Comparison of ENCODE assay signal across 11 cellular contexts in genomic region chr3:128549283-128550112, GRCh38. TPM values are rescaled to one million over a fixed set of nuclear protein-coding genes. Genes with fewer than 3 reads are reported as not detected.
DNase-seq lines count a peak whose midpoint lies in the region; ATAC-seq and TF ChIP-seq lines count a peak whose summit lies in the region.
"Had no signal": no experiment of that assay in that cellular context is flagged by ENCODE, and none has a peak within 500 bp of the region (broad histone marks: within the 10 kb centered on the region; RNA-seq: fewer than 3 reads in every experiment).

No MANE protein-coding gene starts in this region.

- no peaks in the 10 kb centered on the region for H3K36me3 Mint-ChIP-seq in activated naive CD4-positive, alpha-beta T cell treated with anti-CD3 and anti-CD28 coated beads, Interleukin-2, amount 10 ng/mL, durations not matched to agents 7 days and 5 days

- peak overlapping the region; percentile 45 for H3K27ac Mint-ChIP-seq in activated naive CD4-positive, alpha-beta T cell treated with anti-CD3 and anti-CD28 coated beads, Interleukin-2, amount 10 ng/mL, durations not matched to agents 7 days and 5 days

- no peaks in the 10 kb centered on the region for H3K36me3 ChIP-seq in mesodermal cell (ENCODE audit: control insufficient read depth, insufficient read depth, low read length)
- no peaks in the 10 kb centered on the region for H3K36me3 ChIP-seq in aorta (ENCODE audit: control insufficient read depth in 1 of 2, insufficient read depth in 2 of 2, low read length in 1 of 2)

- no peaks in the 10 kb centered on the region for H3K27me3 ChIP-seq in aorta (ENCODE audit: control insufficient read depth in 1 of 2, insufficient read depth in 2 of 2, low read length in 1 of 2)

- H3K4me1 Mint-ChIP-seq in activated naive CD4-positive, alpha-beta T cell treated with anti-CD3 and anti-CD28 coated beads, Interleukin-2, amount 10 ng/mL, durations not matched to agents 7 days and 5 days = no peaks in the 10 kb centered on the region

- peaks cover 44% of the 10 kb centered on the region for H3K4me1 ChIP-seq in mesodermal cell (ENCODE audit: control insufficient read depth, insufficient read depth, low read length, poor library complexity, severe bottlenecking)
- H3K4me1 ChIP-seq in aorta (ENCODE audit: control insufficient read depth in 1 of 2, insufficient read depth in 2 of 2, low read length in 2 of 2) = no peaks in the 10 kb centered on the region

- intact Hi-C loops in aorta (cut with DNase I) = no loop called here

- TF ChIP-seq CTCF in epithelial cell of esophagus (IDR thresholded peaks at IDR 0.05; ENCODE audit: insufficient read depth, low read depth, low read length, missing control alignments) = no peak

- H3K4me3 ChIP-seq in epithelial cell of esophagus (ENCODE audit: low read length) (no peak overlapping the region), mesodermal cell (ENCODE audit: extremely low read depth, insufficient read depth, low read length, poor library complexity, severe bottlenecking) (no peak overlapping the region), aorta (ENCODE audit: low read length in 2 of 2) (no peak overlapping the region)

- peaks cover 67% of the 10 kb centered on the region for H3K27me3 Mint-ChIP-seq in activated naive CD4-positive, alpha-beta T cell treated with anti-CD3 and anti-CD28 coated beads, Interleukin-2, amount 10 ng/mL, durations not matched to agents 7 days and 5 days

- H3K27ac ChIP-seq in mesodermal cell (ENCODE audit: low read depth, low read length, severe bottlenecking) (peak overlapping the region; percentile 66), aorta (ENCODE audit: low read depth in 1 of 2, low read length in 2 of 2) (no peak overlapping the region)
- H3K27ac ChIP-seq: HL-60 had no signal

- H3K4me3 Mint-ChIP-seq in activated naive CD4-positive, alpha-beta T cell treated with anti-CD3 and anti-CD28 coated beads, Interleukin-2, amount 10 ng/mL, durations not matched to agents 7 days and 5 days = no peak overlapping the region

- no peaks in the 10 kb centered on the region for H3K9me3 Mint-ChIP-seq in activated naive CD4-positive, alpha-beta T cell treated with anti-CD3 and anti-CD28 coated beads, Interleukin-2, amount 10 ng/mL, durations not matched to agents 7 days and 5 days

- CTCF ChIA-PET in activated naive CD4-positive, alpha-beta T cell treated with anti-CD3 and anti-CD28 coated beads, Interleukin-2, amount 10 ng/mL, durations not matched to agents 7 days and 5 days (lab: Charles Lee) = no interaction called here

- ATAC-seq in aorta (ENCODE audit: low FRiP score) (peak; percentile 82), HG02870 (IDR thresholded peaks at IDR 0.05; ENCODE audit: unreplicated experiment) (no peak)
- ATAC-seq: Panc1 had no signal

- no peak for DNase-seq in activated naive CD4-positive, alpha-beta T cell treated with anti-CD3 and anti-CD28 coated beads, Interleukin-2, amount 10 ng/mL, durations not matched to agents 7 days and 5 days
- DNase-seq in activated naive CD4-positive, alpha-beta T cell treated with anti-CD3 and anti-CD28 coated beads, Interleukin-2, amount 50 U/mL, for 16 hours = no peak
- peak; percentile 75 for DNase-seq in epithelial cell of esophagus (ENCODE audit: low read depth)
- DNase-seq in aorta = peak; percentile 85 to 89
- DNase-seq in SIG-M5 treated with dmso at 0.1 percent for 504 hours (lab: John Stamatoyannopoulos, UW; ENCODE audit: unreplicated experiment) = no peak
- DNase-seq in NCI-H510A (lab: John Stamatoyannopoulos, UW) = no peak
- DNase-seq: AML-193 had no signal

- no peaks in the 10 kb centered on the region for H3K9me3 ChIP-seq in mesodermal cell (ENCODE audit: control insufficient read depth, low read length)
- no peaks in the 10 kb centered on the region for H3K9me3 ChIP-seq in aorta (ENCODE audit: control insufficient read depth, low read length)

- WGBS in mesodermal cell (ENCODE audit: insufficient coverage in 2 of 2), 2 experiments = 65 to 83% methylated on average over 10 to 15 of the region's 20 CpGs
- 48% methylated on average over 20 of the region's 20 CpGs for WGBS in aorta, 2 donors

RNA-seq across cellular contexts. Expression of gene GATA2, which starts 56.5 kb away (rescaled TPM):
- polyA plus RNA-seq in mesodermal cell (2013, experiment 1 of 2) = 66.4 TPM
- 59.3 TPM for polyA plus RNA-seq in mesodermal cell (2013, experiment 2 of 2)
- 10 to 100 TPM; 12.5 to 39.5 TPM for total RNA-seq in aorta
- polyA plus RNA-seq in aorta = 1 to 10 TPM; 2.1 to 3.4 TPM

Comparison
In these comparisons a context has a peak if more than half of its experiments do, and no peak if none do; other contexts are left out.
1. DNase-seq: peak in epithelial cell of esophagus (single experiment) and aorta (2 of 2); none in activated naive CD4-positive, alpha-beta T cell treated with anti-CD3 and anti-CD28 coated beads, Interleukin-2, amount 10 ng/mL, durations not matched to agents 7 days and 5 days (single experiment), activated naive CD4-positive, alpha-beta T cell treated with anti-CD3 and anti-CD28 coated beads, Interleukin-2, amount 50 U/mL, for 16 hours (single experiment), SIG-M5 treated with dmso at 0.1 percent for 504 hours (single experiment) and NCI-H510A (single experiment).